Comparison of ENCODE assay signal across 1 cellular context in the genomic region with DNA sequence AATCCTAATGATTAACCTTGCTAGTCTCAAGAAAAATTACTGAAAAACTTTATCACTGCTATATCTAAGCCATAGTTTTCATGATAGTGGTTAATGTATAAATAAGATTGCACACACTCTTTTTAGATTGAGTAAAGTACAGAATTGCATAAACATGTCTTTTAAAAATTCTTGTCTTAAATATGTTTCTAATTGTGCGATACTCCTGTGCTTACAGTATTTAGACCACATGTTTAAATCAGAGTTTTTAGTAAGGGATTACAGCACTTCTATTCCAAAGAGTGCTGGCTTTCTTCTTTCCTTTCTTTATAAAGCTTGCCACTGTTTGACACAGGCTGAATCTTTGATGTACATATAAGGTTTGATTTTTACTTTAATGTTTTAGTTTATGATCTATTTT.
TF ChIP-seq lines count a peak whose summit lies in the region.

No MANE protein-coding gene starts in this region.

TF ChIP-seq in GM23338, 12 proteins besides CTCF, POLR2A, EP300 and RAD21 (continued from another document):
- TF ChIP-seq, protein P1, sequence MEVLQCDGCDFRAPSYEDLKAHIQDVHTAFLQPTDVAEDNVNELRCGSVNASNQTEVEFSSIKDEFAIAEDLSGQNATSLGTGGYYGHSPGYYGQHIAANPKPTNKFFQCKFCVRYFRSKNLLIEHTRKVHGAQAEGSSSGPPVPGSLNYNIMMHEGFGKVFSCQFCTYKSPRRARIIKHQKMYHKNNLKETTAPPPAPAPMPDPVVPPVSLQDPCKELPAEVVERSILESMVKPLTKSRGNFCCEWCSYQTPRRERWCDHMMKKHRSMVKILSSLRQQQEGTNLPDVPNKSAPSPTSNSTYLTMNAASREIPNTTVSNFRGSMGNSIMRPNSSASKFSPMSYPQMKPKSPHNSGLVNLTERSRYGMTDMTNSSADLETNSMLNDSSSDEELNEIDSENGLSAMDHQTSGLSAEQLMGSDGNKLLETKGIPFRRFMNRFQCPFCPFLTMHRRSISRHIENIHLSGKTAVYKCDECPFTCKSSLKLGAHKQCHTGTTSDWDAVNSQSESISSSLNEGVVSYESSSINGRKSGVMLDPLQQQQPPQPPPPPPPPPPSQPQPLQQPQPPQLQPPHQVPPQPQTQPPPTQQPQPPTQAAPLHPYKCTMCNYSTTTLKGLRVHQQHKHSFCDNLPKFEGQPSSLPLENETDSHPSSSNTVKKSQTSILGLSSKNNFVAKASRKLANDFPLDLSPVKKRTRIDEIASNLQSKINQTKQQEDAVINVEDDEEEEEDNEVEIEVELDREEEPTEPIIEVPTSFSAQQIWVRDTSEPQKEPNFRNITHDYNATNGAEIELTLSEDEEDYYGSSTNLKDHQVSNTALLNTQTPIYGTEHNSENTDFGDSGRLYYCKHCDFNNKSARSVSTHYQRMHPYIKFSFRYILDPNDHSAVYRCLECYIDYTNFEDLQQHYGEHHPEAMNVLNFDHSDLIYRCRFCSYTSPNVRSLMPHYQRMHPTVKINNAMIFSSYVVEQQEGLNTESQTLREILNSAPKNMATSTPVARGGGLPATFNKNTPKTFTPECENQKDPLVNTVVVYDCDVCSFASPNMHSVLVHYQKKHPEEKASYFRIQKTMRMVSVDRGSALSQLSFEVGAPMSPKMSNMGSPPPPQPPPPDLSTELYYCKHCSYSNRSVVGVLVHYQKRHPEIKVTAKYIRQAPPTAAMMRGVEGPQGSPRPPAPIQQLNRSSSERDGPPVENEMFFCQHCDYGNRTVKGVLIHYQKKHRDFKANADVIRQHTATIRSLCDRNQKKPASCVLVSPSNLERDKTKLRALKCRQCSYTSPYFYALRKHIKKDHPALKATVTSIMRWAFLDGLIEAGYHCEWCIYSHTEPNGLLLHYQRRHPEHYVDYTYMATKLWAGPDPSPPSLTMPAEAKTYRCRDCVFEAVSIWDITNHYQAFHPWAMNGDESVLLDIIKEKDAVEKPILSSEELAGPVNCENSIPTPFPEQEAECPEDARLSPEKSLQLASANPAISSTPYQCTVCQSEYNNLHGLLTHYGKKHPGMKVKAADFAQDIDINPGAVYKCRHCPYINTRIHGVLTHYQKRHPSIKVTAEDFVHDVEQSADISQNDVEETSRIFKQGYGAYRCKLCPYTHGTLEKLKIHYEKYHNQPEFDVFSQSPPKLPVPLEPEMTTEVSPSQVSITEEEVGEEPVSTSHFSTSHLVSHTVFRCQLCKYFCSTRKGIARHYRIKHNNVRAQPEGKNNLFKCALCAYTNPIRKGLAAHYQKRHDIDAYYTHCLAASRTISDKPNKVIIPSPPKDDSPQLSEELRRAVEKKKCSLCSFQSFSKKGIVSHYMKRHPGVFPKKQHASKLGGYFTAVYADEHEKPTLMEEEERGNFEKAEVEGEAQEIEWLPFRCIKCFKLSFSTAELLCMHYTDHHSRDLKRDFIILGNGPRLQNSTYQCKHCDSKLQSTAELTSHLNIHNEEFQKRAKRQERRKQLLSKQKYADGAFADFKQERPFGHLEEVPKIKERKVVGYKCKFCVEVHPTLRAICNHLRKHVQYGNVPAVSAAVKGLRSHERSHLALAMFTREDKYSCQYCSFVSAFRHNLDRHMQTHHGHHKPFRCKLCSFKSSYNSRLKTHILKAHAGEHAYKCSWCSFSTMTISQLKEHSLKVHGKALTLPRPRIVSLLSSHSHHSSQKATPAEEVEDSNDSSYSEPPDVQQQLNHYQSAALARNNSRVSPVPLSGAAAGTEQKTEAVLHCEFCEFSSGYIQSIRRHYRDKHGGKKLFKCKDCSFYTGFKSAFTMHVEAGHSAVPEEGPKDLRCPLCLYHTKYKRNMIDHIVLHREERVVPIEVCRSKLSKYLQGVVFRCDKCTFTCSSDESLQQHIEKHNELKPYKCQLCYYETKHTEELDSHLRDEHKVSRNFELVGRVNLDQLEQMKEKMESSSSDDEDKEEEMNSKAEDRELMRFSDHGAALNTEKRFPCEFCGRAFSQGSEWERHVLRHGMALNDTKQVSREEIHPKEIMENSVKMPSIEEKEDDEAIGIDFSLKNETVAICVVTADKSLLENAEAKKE (CRISPR knock-in tag; IDR thresholded peaks at IDR 0.05), result no peak
- no peak for TF ChIP-seq EZH2phosphoT487 (IDR thresholded peaks at IDR 0.05; ENCODE audit: unreplicated experiment)
- TF ChIP-seq EZH2 (IDR thresholded peaks at IDR 0.05; ENCODE audit: low read depth, unreplicated experiment), result no peak
- TF ChIP-seq JUNB (IDR thresholded peaks at IDR 0.05; ENCODE audit: unreplicated experiment), result no peak
